18 cellular contexts compared by ENCODE assay signal in genomic region chr11:129943036-129943435, GRCh38.
"Had no signal": no experiment of that assay in that cellular context is flagged by ENCODE, and none has a peak within 500 bp of the region (broad histone marks: within the 10 kb centered on the region; RNA-seq: fewer than 3 reads in every experiment).

No MANE protein-coding gene starts in this region.

- H3K27me3 ChIP-seq: esophagus squamous epithelium, heart right ventricle had no signal

- H3K27ac Mint-ChIP-seq: activated naive CD8-positive, alpha-beta T cell; dendritic cell treated with granulocyte-macrophage colony-stimulating factor and Interleukin-4, amounts not matched to agents 40 ng/mL and 50 ng/mL, for 4 days; immature natural killer cell had no signal

- H3K9me3 Mint-ChIP-seq: dendritic cell treated with granulocyte-macrophage colony-stimulating factor and Interleukin-4, amounts not matched to agents 40 ng/mL and 50 ng/mL, for 4 days; immature natural killer cell had no signal

- H3K4me3 Mint-ChIP-seq: activated naive CD8-positive, alpha-beta T cell; dendritic cell treated with granulocyte-macrophage colony-stimulating factor and Interleukin-4, amounts not matched to agents 40 ng/mL and 50 ng/mL, for 4 days; immature natural killer cell had no signal

- H3K27me3 Mint-ChIP-seq: activated naive CD8-positive, alpha-beta T cell; dendritic cell treated with granulocyte-macrophage colony-stimulating factor and Interleukin-4, amounts not matched to agents 40 ng/mL and 50 ng/mL, for 4 days had no signal

- H3K4me3 ChIP-seq: esophagus squamous epithelium, heart right ventricle, lower lobe of right lung had no signal

- H3K4me1 Mint-ChIP-seq: immature natural killer cell had no signal

- H3K27ac ChIP-seq: esophagus squamous epithelium, heart right ventricle, lower lobe of right lung had no signal

- DNase-seq: activated CD4-positive, alpha-beta T cell treated with anti-CD3 and anti-CD28 coated beads, Interleukin-2, amount 50 U/mL, for 1 hour; activated CD8-positive, alpha-beta memory T cell treated with anti-CD3 and anti-CD28 coated beads, Interleukin-2, amount 50 U/mL, for 4 hours; activated gamma-delta T cell treated with Interleukin-2 at 50 U/mL for 16 hours; activated T-cell treated with anti-CD3 and anti-CD28 coated beads, Interleukin-2, amount 50 U/mL, for 48 hours; amniotic stem cell; effector CD8-positive, alpha-beta T cell; esophagus squamous epithelium; heart right ventricle; immature natural killer cell; kidney glomerular epithelial cell; lower lobe of right lung; occipital lobe; stimulated activated naive CD4-positive, alpha-beta T cell; T-helper 1 cell; T-helper 9 cell had no signal

- H3K9me3 ChIP-seq: esophagus squamous epithelium, heart right ventricle, lower lobe of right lung had no signal

- ATAC-seq: activated CD4-positive, CD25-positive, alpha-beta regulatory T cell treated with anti-CD3 and anti-CD28 coated beads, Interleukin-2, amount 50 U/mL, for 24 hours; heart right ventricle had no signal

- H3K4me1 ChIP-seq: heart right ventricle, lower lobe of right lung had no signal
